21 cellular contexts compared by ENCODE assay signal in genomic region chrX:116010939-116011338, GRCh38.
DNase-seq lines count a peak whose midpoint lies in the region; ATAC-seq, FAIRE-seq and TF ChIP-seq lines count a peak whose summit lies in the region.
"Had no signal": no experiment of that assay in that cellular context is flagged by ENCODE, and none has a peak within 500 bp of the region (broad histone marks: within the 10 kb centered on the region; RNA-seq: fewer than 3 reads in every experiment).

No MANE protein-coding gene starts in this region.

- H3K27me3 ChIP-seq in GM06990 (replicated peaks; ENCODE audit: control insufficient read depth, insufficient read depth, low read length) (no peaks in the 10 kb centered on the region), KMS-11 (ENCODE audit: insufficient read depth, low read depth) (no peaks in the 10 kb centered on the region), neural progenitor cell (no peaks in the 10 kb centered on the region)

- TF ChIP-seq CTCF in GM06990 (IDR thresholded peaks at IDR 0.05; ENCODE audit: insufficient read depth, low read length, poor library complexity, severe bottlenecking) = no peak
- no peak for TF ChIP-seq CTCF in KMS-11 (conservative IDR thresholded peaks at IDR 0.05; ENCODE audit: low read depth, low read length)
- no peak for TF ChIP-seq CTCF in neural crest cell (conservative IDR thresholded peaks at IDR 0.05)
- no peak for TF ChIP-seq CTCF in neural progenitor cell (IDR thresholded peaks at IDR 0.05)

- H3K27ac ChIP-seq in KMS-11 (peak overlapping the region; percentile 95), neural progenitor cell (no peak overlapping the region)

- DNase-seq in GM06990 (ENCODE audit: extremely low read depth, insufficient read length) (peak; percentile 21), RPMI8226 (peak; percentile 11), neural crest cell (ENCODE audit: low read depth, low spot score) (no peak), frontal cortex (ENCODE audit: low spot score in 2 of 2) (no peak), neural progenitor cell (ENCODE audit: low spot score) (no peak), Right ventricle myocardium inferior (ENCODE audit: missing footprints) (no peak)
- DNase-seq: DMS153, HCEC 1CT, Kasumi-1, MV-4-11, NCI-H1105 treated with DMSO at 0.1 percent for 48 hours, NCI-H146, NCI-H1930, NCI-H446, NCI-H524 treated with DMSO at 0.1 percent for 48 hours, NCI-H82, SIG-M5, SK-N-SH had no signal

- H3K27me3 Mint-ChIP-seq in neural crest cell (ENCODE audit: low read depth) (peaks cover 20% of the 10 kb centered on the region), neural progenitor cell (ENCODE audit: insufficient read depth, low read depth) (peaks cover 4% of the 10 kb centered on the region)

- ATAC-seq in Right ventricle myocardium inferior = no peak
- ATAC-seq: Panc1 had no signal

- H3K27ac Mint-ChIP-seq in neural crest cell (ENCODE audit: unreplicated experiment) (peak overlapping the region; percentile 10), neural progenitor cell (no peak overlapping the region)

- H3K9me3 Mint-ChIP-seq in neural crest cell = no peaks in the 10 kb centered on the region
- peaks cover 5% of the 10 kb centered on the region for H3K9me3 Mint-ChIP-seq in neural progenitor cell

- H3K4me2 ChIP-seq in KMS-11 (peak overlapping the region; percentile 71), neural progenitor cell (no peak overlapping the region)
- H3K4me2 ChIP-seq: SK-N-SH had no signal

- no peaks in the 10 kb centered on the region for H4K20me1 ChIP-seq in KMS-11 (ENCODE audit: insufficient read depth)
- H4K20me1 ChIP-seq in neural progenitor cell (ENCODE audit: low read depth) = no peaks in the 10 kb centered on the region

- H3K4me3 ChIP-seq in GM06990 (replicated peaks; ENCODE audit: low read depth, low read length) = no peak overlapping the region
- H3K4me3 ChIP-seq in KMS-11 (IDR thresholded peaks at IDR 0.05; ENCODE audit: insufficient read depth, low read depth, low read length) = no peak overlapping the region
- H3K4me3 ChIP-seq in neural progenitor cell = no peak overlapping the region

- no peaks in the 10 kb centered on the region for H3K79me2 ChIP-seq in KMS-11 (ENCODE audit: insufficient read depth, low read depth)
- H3K79me2 ChIP-seq in neural progenitor cell (ENCODE audit: low read depth) = no peaks in the 10 kb centered on the region

- no peaks in the 10 kb centered on the region for H3F3A ChIP-seq in neural progenitor cell (ENCODE audit: low read depth)

- intact Hi-C loops in Right ventricle myocardium inferior (cut with DNase I) = no loop called here

- H2AFZ ChIP-seq in KMS-11 (ENCODE audit: low read depth) (peak overlapping the region; percentile 22; the same call in 1 of the 2 replicates), neural progenitor cell (replicated peaks) (no peak overlapping the region)

- no peaks in the 10 kb centered on the region for H3K9me3 ChIP-seq in neural progenitor cell (ENCODE audit: low read depth)
- H3K9me3 ChIP-seq: SK-N-SH had no signal

- H3K4me3 Mint-ChIP-seq in neural crest cell (no peak overlapping the region), neural progenitor cell (no peak overlapping the region)

- H3K4me1 Mint-ChIP-seq in neural crest cell (no peaks in the 10 kb centered on the region), neural progenitor cell (no peaks in the 10 kb centered on the region)

- no peak for FAIRE-seq in frontal cortex (lab: Jason Lieb, UNC)
- FAIRE-seq: H1 had no signal

- H3K36me3 Mint-ChIP-seq in neural crest cell (ENCODE audit: low read depth) = no peaks in the 10 kb centered on the region
- no peaks in the 10 kb centered on the region for H3K36me3 Mint-ChIP-seq in neural progenitor cell

- peaks cover 55% of the 10 kb centered on the region for H3K4me1 ChIP-seq in KMS-11 (ENCODE audit: low read depth, poor library complexity, severe bottlenecking)
- H3K4me1 ChIP-seq in neural progenitor cell = no peaks in the 10 kb centered on the region

- no peaks in the 10 kb centered on the region for H3K36me3 ChIP-seq in GM06990 (ENCODE audit: control insufficient read depth, insufficient read depth, low read length)
- no peaks in the 10 kb centered on the region for H3K36me3 ChIP-seq in KMS-11 (ENCODE audit: insufficient read depth)
- H3K36me3 ChIP-seq in neural progenitor cell = no peaks in the 10 kb centered on the region

- H3K9ac ChIP-seq in KMS-11 (peak overlapping the region; percentile 18; the same call in 1 of the 2 replicates), neural progenitor cell (no peak overlapping the region)
- H3K9ac ChIP-seq: SK-N-SH had no signal

Comparison
In these comparisons a context has a peak if more than half of its experiments do, and no peak if none do; other contexts are left out.
1. DNase-seq: peak in GM06990 (single experiment) and RPMI8226 (single experiment); none in neural crest cell (single experiment), frontal cortex (0 of 2), neural progenitor cell (single experiment) and Right ventricle myocardium inferior (single experiment).